10 cellular contexts compared by ENCODE assay signal in the genomic region with DNA sequence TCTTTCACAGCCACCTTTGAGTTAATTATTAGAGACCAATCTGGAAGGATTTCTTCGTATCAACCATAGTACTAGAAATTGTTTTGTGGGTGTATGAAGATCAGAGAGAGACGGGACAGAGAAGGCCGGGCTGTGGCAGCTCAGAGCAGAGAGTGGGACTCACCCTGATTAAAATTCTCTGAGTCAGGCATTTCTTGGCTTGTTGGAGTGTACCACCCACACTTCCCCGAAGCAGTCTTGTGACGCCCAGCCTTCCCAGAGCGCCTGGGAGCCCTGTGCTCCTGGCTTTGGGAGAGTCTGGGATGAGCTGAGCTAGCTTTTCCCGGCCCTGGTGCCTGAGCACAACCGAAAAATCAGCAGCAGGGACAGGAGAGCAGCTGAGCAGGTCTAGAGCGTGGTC. TPM values are rescaled to one million over a fixed set of nuclear protein-coding genes. Genes with fewer than 3 reads are reported as not detected.
DNase-seq lines count a peak whose midpoint lies in the region; TF ChIP-seq lines count a peak whose summit lies in the region.
"Had no signal": no experiment of that assay in that cellular context is flagged by ENCODE, and none has a peak within 500 bp of the region (broad histone marks: within the 10 kb centered on the region; RNA-seq: fewer than 3 reads in every experiment).

No MANE protein-coding gene starts in this region.

- peaks cover 24% of the 10 kb centered on the region for H3K4me1 ChIP-seq in cardiac muscle cell (ENCODE audit: low read depth)
- no peaks in the 10 kb centered on the region for H3K4me1 ChIP-seq in effector memory CD4-positive, alpha-beta T cell (ENCODE audit: control insufficient read depth, insufficient read depth, low read length, poor library complexity, severe bottlenecking)

- H3K27me3 ChIP-seq in cardiac muscle cell: no peaks in the 10 kb centered on the region
- H3K27me3 ChIP-seq in effector memory CD4-positive, alpha-beta T cell (replicated peaks; ENCODE audit: control insufficient read depth, insufficient read depth, low read length, poor library complexity, severe bottlenecking): no peaks in the 10 kb centered on the region

- H3K4me1 Mint-ChIP-seq in progenitor cell of endocrine pancreas (ENCODE audit: low read depth): peaks cover 8% of the 10 kb centered on the region

- H3K9me3 Mint-ChIP-seq in progenitor cell of endocrine pancreas (ENCODE audit: low read depth): no peaks in the 10 kb centered on the region

- no peaks in the 10 kb centered on the region for H3K27me3 Mint-ChIP-seq in progenitor cell of endocrine pancreas

- H3K27ac Mint-ChIP-seq in progenitor cell of endocrine pancreas: peak overlapping the region; percentile 30

- no peak for TF ChIP-seq CTCF in cardiac muscle cell (IDR thresholded peaks at IDR 0.05; ENCODE audit: low read depth, low read length)
- TF ChIP-seq CTCF in progenitor cell of endocrine pancreas (IDR thresholded peaks at IDR 0.05; ENCODE audit: unreplicated experiment): no peak

- H3K9me3 ChIP-seq in cardiac muscle cell (ENCODE audit: low read depth): no peaks in the 10 kb centered on the region
- no peaks in the 10 kb centered on the region for H3K9me3 ChIP-seq in effector memory CD4-positive, alpha-beta T cell (ENCODE audit: control insufficient read depth, low read length)

- no peaks in the 10 kb centered on the region for H3K36me3 ChIP-seq in cardiac muscle cell
- H3K36me3 ChIP-seq in effector memory CD4-positive, alpha-beta T cell (ENCODE audit: control insufficient read depth, insufficient read depth, low read length): peaks cover 3% of the 10 kb centered on the region

- H3K27ac ChIP-seq in angular gyrus (ENCODE audit: low read depth, low read length) (peak overlapping the region; percentile 80), cardiac muscle cell (peak overlapping the region; percentile 95)
- no peak overlapping the region for H3K27ac ChIP-seq in effector memory CD4-positive, alpha-beta T cell (ENCODE audit: insufficient read depth, low read length, poor library complexity, severe bottlenecking)

- H3K4me3 Mint-ChIP-seq in progenitor cell of endocrine pancreas (ENCODE audit: low read depth): no peak overlapping the region

- no peak overlapping the region for H3K4me3 ChIP-seq in cardiac muscle cell
- no peak overlapping the region for H3K4me3 ChIP-seq in effector memory CD4-positive, alpha-beta T cell (ENCODE audit: insufficient read depth, low read depth, low read length, poor library complexity, severe bottlenecking)

- DNase-seq in CD1c-positive myeloid dendritic cell (ENCODE audit: extremely low spot score): peak; percentile 56
- peak; percentile 55 to 93 for DNase-seq in cardiac muscle cell (ENCODE audit: low read depth in 1 of 2, low spot score in 1 of 2)
- no peak for DNase-seq in progenitor cell of endocrine pancreas (ENCODE audit: low spot score, unreplicated experiment)
- no peak for DNase-seq in AML-193 (lab: John Stamatoyannopoulos, UW)
- no peak for DNase-seq in SHP77 treated with DMSO at 0.1 percent for 48 hours (lab: John Stamatoyannopoulos, UW)
- no peak for DNase-seq in activated CD4-positive, alpha-beta T cell treated with anti-CD3 and anti-CD28 coated beads, Interleukin-2, amount 50 U/mL, for 48 hours
- DNase-seq in effector memory CD4-positive, alpha-beta T cell: no peak
- DNase-seq: NCI-H2081 treated with DMSO at 0.1 percent for 48 hours had no signal

- peaks cover 9% of the 10 kb centered on the region for H3K36me3 Mint-ChIP-seq in progenitor cell of endocrine pancreas (ENCODE audit: insufficient read depth)

RNA-seq across cellular contexts. Expression of a gene that starts 19.4 kb away (rescaled TPM):
- total RNA-seq in cardiac muscle cell: 71.9 and 99.8 TPM in 2 replicates
- polyA plus RNA-seq in cardiac muscle cell: 56.8 and 68.3 TPM in 2 replicates
- 60.1 and 70.4 TPM in 2 replicates for total RNA-seq in progenitor cell of endocrine pancreas

RNA-seq across cellular contexts. Expression of a gene that starts 32.5 kb away (rescaled TPM):
- 6.7 and 6.9 TPM in 2 replicates for total RNA-seq in cardiac muscle cell
- 1.8 and 2.0 TPM in 2 replicates for polyA plus RNA-seq in cardiac muscle cell
- total RNA-seq in progenitor cell of endocrine pancreas: 5.5 and 6.0 TPM in 2 replicates
- total RNA-seq: frontal cortex had no signal

RNA-seq across cellular contexts. Expression of a gene that starts 38.7 kb away (rescaled TPM):
- 0.51 TPM in 1 of 2 replicates, not detected in the other for total RNA-seq in cardiac muscle cell
- not detected in 2 replicates for polyA plus RNA-seq in cardiac muscle cell
- total RNA-seq in progenitor cell of endocrine pancreas: 0.44 and 1.4 TPM in 2 replicates
- total RNA-seq: frontal cortex had no signal

RNA-seq across cellular contexts. Expression of a gene that starts 55.0 kb away (rescaled TPM):
- total RNA-seq in cardiac muscle cell (141 and 186 TPM in 2 replicates), progenitor cell of endocrine pancreas (101 and 105 TPM in 2 replicates)
- 91.6 and 157 TPM in 2 replicates for polyA plus RNA-seq in cardiac muscle cell

Comparison
In these comparisons a context has a peak if more than half of its experiments do, and no peak if none do; other contexts are left out.
1. DNase-seq: peak in CD1c-positive myeloid dendritic cell (single experiment) and cardiac muscle cell (2 of 2); none in progenitor cell of endocrine pancreas (single experiment), AML-193 (0 of 2), SHP77 treated with DMSO at 0.1 percent for 48 hours (single experiment), activated CD4-positive, alpha-beta T cell treated with anti-CD3 and anti-CD28 coated beads, Interleukin-2, amount 50 U/mL, for 48 hours (0 of 2) and effector memory CD4-positive, alpha-beta T cell (0 of 3).